Comparison of ENCODE assay signal across 1 cellular context in genomic region chr1:67738401-67738800, GRCh38.
TF ChIP-seq lines count a peak whose summit lies in the region.

No MANE protein-coding gene starts in this region.

TF ChIP-seq in HepG2, 621 proteins besides CTCF, POLR2A, EP300 and RAD21 (continued from another document and continues in another):
- TF ChIP-seq ARID3A (IDR thresholded peaks at IDR 0.05; ENCODE audit: low read depth, low read length) (0 out of 2 replicates have a peak, but pooled peaks have one; percentile 6), ADNP (CRISPR knock-in tag; IDR thresholded peaks at IDR 0.05) (0 out of 2 replicates have a peak, but pooled peaks have one; percentile 52), NRL (CRISPR knock-in tag; IDR thresholded peaks at IDR 0.05; ENCODE audit: borderline replicate concordance) (no peak), ZNF275 (CRISPR knock-in tag; IDR thresholded peaks at IDR 0.05; ENCODE audit: borderline replicate concordance) (0 out of 2 replicates have a peak, but pooled peaks have one; percentile 38), ISL2 (CRISPR knock-in tag; IDR thresholded peaks at IDR 0.05) (0 out of 2 replicates have a peak, but pooled peaks have one; percentile 30), FOXO1 (CRISPR knock-in tag; IDR thresholded peaks at IDR 0.05) (peak; percentile 37), CEBPG (CRISPR knock-in tag; IDR thresholded peaks at IDR 0.05) (no peak), DNMT1 (CRISPR knock-in tag; IDR thresholded peaks at IDR 0.05) (no peak), ARNTL (CRISPR knock-in tag; IDR thresholded peaks at IDR 0.05) (peak; percentile 40; the same call in 1 of the 2 replicates), HDAC2 (CRISPR knock-in tag; IDR thresholded peaks at IDR 0.05) (0 out of 2 replicates have a peak, but pooled peaks have one; percentile 45), FOXJ3 (CRISPR knock-in tag; IDR thresholded peaks at IDR 0.05; ENCODE audit: borderline replicate concordance) (peak; percentile 47; the same call in 1 of the 2 replicates), TBX3 (IDR thresholded peaks at IDR 0.05; ENCODE audit: borderline replicate concordance) (no peak), ETS1 (CRISPR knock-in tag; IDR thresholded peaks at IDR 0.05) (no peak), SOX13 (IDR thresholded peaks at IDR 0.05) (0 out of 2 replicates have a peak, but pooled peaks have one; percentile 17), SOX13 (CRISPR knock-in tag; conservative IDR thresholded peaks at IDR 0.05 in 1 of 2, IDR thresholded peaks at IDR 0.05 in 1 of 2) (no peak; a peak in 1 of 4 replicates), FOXP1 (IDR thresholded peaks at IDR 0.05) (no peak), FOXP1 (CRISPR knock-in tag; IDR thresholded peaks at IDR 0.05) (peak; percentile 12; the same call in 1 of the 2 replicates), ZNF414 (CRISPR knock-in tag; IDR thresholded peaks at IDR 0.05) (no peak), MAX (IDR thresholded peaks at IDR 0.05) (peak; percentile 36; the same call in 1 of the 2 replicates), SRSF1 (optimal IDR thresholded peaks at IDR 0.05; ENCODE audit: low read depth, low read length) (no peak), ZNF460 (CRISPR knock-in tag; IDR thresholded peaks at IDR 0.05; ENCODE audit: borderline replicate concordance) (no peak), PATZ1 (CRISPR knock-in tag; IDR thresholded peaks at IDR 0.05) (peak; percentile 41; the same call in 1 of the 2 replicates), NFE2L1 (CRISPR knock-in tag; IDR thresholded peaks at IDR 0.05; ENCODE audit: borderline replicate concordance) (no peak), ZNF503 (CRISPR knock-in tag; IDR thresholded peaks at IDR 0.05) (peak; percentile 42; the same call in 1 of the 2 replicates), BCL3 (CRISPR knock-in tag; IDR thresholded peaks at IDR 0.05) (no peak), UBTF (CRISPR knock-in tag; IDR thresholded peaks at IDR 0.05) (no peak), ZNF670 (CRISPR knock-in tag; IDR thresholded peaks at IDR 0.05; ENCODE audit: borderline replicate concordance) (no peak), ZNF710 (CRISPR knock-in tag; IDR thresholded peaks at IDR 0.05; ENCODE audit: borderline replicate concordance) (no peak), TP53 (CRISPR knock-in tag; conservative IDR thresholded peaks at IDR 0.05) (0 out of 2 replicates have a peak, but pooled peaks have one; percentile 49), TBX2 (CRISPR knock-in tag; IDR thresholded peaks at IDR 0.05; ENCODE audit: borderline replicate concordance) (peak; percentile 47), SALL1 (CRISPR knock-in tag; IDR thresholded peaks at IDR 0.05) (peak; percentile 83), NR2F2 (IDR thresholded peaks at IDR 0.05; ENCODE audit: borderline replicate concordance, low read depth) (peak; percentile 34; the same call in 1 of the 2 replicates), SRSF4 (IDR thresholded peaks at IDR 0.05; ENCODE audit: low read depth, low read length, poor library complexity, severe bottlenecking) (no peak), GPN1 (CRISPR knock-in tag; IDR thresholded peaks at IDR 0.05; ENCODE audit: borderline replicate concordance) (no peak), HDAC1 (CRISPR knock-in tag; IDR thresholded peaks at IDR 0.05) (peak; percentile 26; the same call in 1 of the 2 replicates), ZBTB39 (CRISPR knock-in tag; IDR thresholded peaks at IDR 0.05) (no peak), ZNF83 (CRISPR knock-in tag; IDR thresholded peaks at IDR 0.05; ENCODE audit: borderline replicate concordance) (no peak), HIC2 (CRISPR knock-in tag; IDR thresholded peaks at IDR 0.05; ENCODE audit: low read depth) (0 out of 2 replicates have a peak, but pooled peaks have one; percentile 47), ZNF629 (CRISPR knock-in tag; conservative IDR thresholded peaks at IDR 0.05) (0 out of 2 replicates have a peak, but pooled peaks have one; percentile 13), MEF2D (CRISPR knock-in tag; IDR thresholded peaks at IDR 0.05) (no peak), ARID2 (CRISPR knock-in tag; IDR thresholded peaks at IDR 0.05; ENCODE audit: borderline replicate concordance) (no peak), ZFP1 (CRISPR knock-in tag; IDR thresholded peaks at IDR 0.05) (no peak)
